Comparison of ENCODE assay signal across 8 cellular contexts in genomic region chr13:42039946-42040729, GRCh38. TPM values are rescaled to one million over a fixed set of nuclear protein-coding genes. Genes with fewer than 3 reads are reported as not detected.
DNase-seq lines count a peak whose midpoint lies in the region; ATAC-seq and TF ChIP-seq lines count a peak whose summit lies in the region.

No MANE protein-coding gene starts in this region.

- no peaks in the 10 kb centered on the region for H3K36me3 ChIP-seq in WERI-Rb-1
- H3K36me3 ChIP-seq in breast epithelium, result no peaks in the 10 kb centered on the region
- no peaks in the 10 kb centered on the region for H3K36me3 ChIP-seq in smooth muscle cell (ENCODE audit: low read depth)

- no peaks in the 10 kb centered on the region for H3K27me3 ChIP-seq in WERI-Rb-1 (ENCODE audit: insufficient read depth, low read depth, severe bottlenecking)
- no peaks in the 10 kb centered on the region for H3K27me3 ChIP-seq in breast epithelium
- H3K27me3 ChIP-seq in smooth muscle cell (ENCODE audit: low read depth), result no peaks in the 10 kb centered on the region

- H3K4me1 ChIP-seq in breast epithelium, result no peaks in the 10 kb centered on the region
- H3K4me1 ChIP-seq in smooth muscle cell (ENCODE audit: low read depth), result peaks cover 9% of the 10 kb centered on the region

- H3K79me2 ChIP-seq in smooth muscle cell (ENCODE audit: low read depth), result peaks cover 24% of the 10 kb centered on the region

- peaks cover 0 to 3% (median 3%) of the 10 kb centered on the region in 3 donors for H3K36me3 Mint-ChIP-seq in immature natural killer cell

- ATAC-seq in HG02870 (IDR thresholded peaks at IDR 0.05; ENCODE audit: unreplicated experiment), result peak; percentile 63

- TF ChIP-seq POLR2A in breast epithelium (IDR thresholded peaks at IDR 0.05), result no peak

- H3K9me3 ChIP-seq in WERI-Rb-1 (ENCODE audit: severe bottlenecking) (no peaks in the 10 kb centered on the region), breast epithelium (no peaks in the 10 kb centered on the region), smooth muscle cell (replicated peaks; ENCODE audit: low read depth) (no peaks in the 10 kb centered on the region)

- H4K20me1 ChIP-seq in smooth muscle cell (ENCODE audit: low read depth), result peaks cover 10% of the 10 kb centered on the region

- peak overlapping the region; percentile 80 to 93 (median 86) for H3K4me3 Mint-ChIP-seq in immature natural killer cell

- H2AFZ ChIP-seq in smooth muscle cell (ENCODE audit: low read depth), result peak overlapping the region; percentile 67

- peak overlapping the region; percentile 81 for H3K27ac ChIP-seq in WERI-Rb-1
- peak overlapping the region; percentile 94 to 96 for H3K27ac ChIP-seq in breast epithelium
- peak overlapping the region; percentile 42 for H3K27ac ChIP-seq in smooth muscle cell (ENCODE audit: low read depth)

- peak overlapping the region; percentile 81 for H3K4me2 ChIP-seq in smooth muscle cell

- H3F3A ChIP-seq in smooth muscle cell (ENCODE audit: low read depth), result no peaks in the 10 kb centered on the region

- H3K27me3 Mint-ChIP-seq in immature natural killer cell (ENCODE audit: low read depth in 3 of 3), result peaks cover 5 to 18% (median 14%) of the 10 kb centered on the region in 3 donors

- H3K9ac ChIP-seq in smooth muscle cell (ENCODE audit: low read depth), result peak overlapping the region; percentile 65

- no peak for TF ChIP-seq CTCF in WERI-Rb-1 (IDR thresholded peaks at IDR 0.05; ENCODE audit: low read depth, low read length)
- peak in 1 of 3 donors; percentile 33 for TF ChIP-seq CTCF in breast epithelium (IDR thresholded peaks at IDR 0.05)
- TF ChIP-seq CTCF in smooth muscle cell (IDR thresholded peaks at IDR 0.05; ENCODE audit: borderline replicate concordance, insufficient read depth, poor library complexity, severe bottlenecking), result no peak

- H3K9me3 Mint-ChIP-seq in immature natural killer cell, result peaks cover 0 to 5% (median 2%) of the 10 kb centered on the region in 6 donors

- H3K27ac Mint-ChIP-seq in immature natural killer cell, result peak overlapping the region; percentile 18 to 85 (median 47)

- H3K4me3 ChIP-seq in WERI-Rb-1 (ENCODE audit: low read depth, low read length) (peak overlapping the region; percentile 58), breast epithelium (peak overlapping the region; percentile 81 to 92 (median 85)), smooth muscle cell (peak overlapping the region; percentile 90)

- under 1% methylated on average over 50 of the region's 91 CpGs for WGBS in smooth muscle cell (ENCODE audit: low lambda C conversion rate)

- intact Hi-C loops in breast epithelium (cut with DNase I; ENCODE audit: low total_unique reads), result loop anchor here (5.0 to 10.0 kb wide), 2 partner anchors 335 to 978 kb away; partner anchors contain the start of gene WBP4

- peak; percentile 88 for DNase-seq in NCI-H748 (lab: John Stamatoyannopoulos, UW; ENCODE audit: unreplicated experiment)
- DNase-seq in NCI-H748 treated with DMSO at 0.1 percent for 48 hours (lab: John Stamatoyannopoulos, UW), result no peak
- peak; percentile 54 to 80 for DNase-seq in NCI-H187 (lab: John Stamatoyannopoulos, UW)
- peak; percentile 80 for DNase-seq in WERI-Rb-1
- DNase-seq in breast epithelium (ENCODE audit: low spot score in 2 of 2), result peak; percentile 84 to 91
- DNase-seq in immature natural killer cell, result peak; percentile 69 to 81 (median 74)
- peak; percentile 91 for DNase-seq in smooth muscle cell (lab: John Stamatoyannopoulos, UW; ENCODE audit: unreplicated experiment)

- peaks cover 13 to 17% of the 10 kb centered on the region in 2 donors for H3K4me1 Mint-ChIP-seq in immature natural killer cell

RNA-seq across cellular contexts. Expression of gene DGKH, which starts 8.3 kb away (rescaled TPM):
- total RNA-seq in breast epithelium, result 10 to 100 TPM; 11.5 to 19.0 (median 19.0) TPM
- polyA plus RNA-seq in immature natural killer cell, result 1 to 10 TPM in 1 of 3 donors, under 1 TPM in 1, not detected in 1; 0.03 to 1.1 TPM
- total RNA-seq in smooth muscle cell, result 6.8 and 7.1 TPM in 2 replicates
- polyA plus RNA-seq in smooth muscle cell, result 1.3 and 2.6 TPM in 2 replicates

Comparison
In these comparisons a context has a peak if more than half of its experiments do, and no peak if none do; other contexts are left out.
1. H3K27ac ChIP-seq: peak in every context shown above with its lines; median percentile 95 in breast epithelium; 81 in WERI-Rb-1; 42 in smooth muscle cell.